In the genomic region with DNA sequence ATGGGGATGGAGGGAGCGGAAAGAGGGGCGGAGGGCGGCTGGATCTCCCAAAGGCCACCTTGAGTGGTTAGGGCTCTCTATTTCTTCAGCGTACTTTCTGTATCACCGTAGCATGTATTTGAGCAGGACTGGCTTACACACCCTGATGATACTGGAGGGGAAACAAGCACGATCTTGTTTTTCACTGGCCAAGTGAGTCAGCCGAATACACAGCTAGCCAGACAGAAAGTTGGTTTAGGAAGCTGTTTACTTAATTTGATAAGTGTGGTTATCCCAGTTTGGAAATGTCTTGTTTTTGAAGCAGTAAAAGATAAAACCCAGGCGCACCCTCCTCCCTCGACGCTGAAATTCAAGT, we compare ENCODE assay signal across 8 cellular contexts. TPM values are rescaled to one million over a fixed set of nuclear protein-coding genes. Genes with fewer than 3 reads are reported as not detected.
DNase-seq lines count a peak whose midpoint lies in the region; ATAC-seq and TF ChIP-seq lines count a peak whose summit lies in the region.

No MANE protein-coding gene starts in this region.

- TF ChIP-seq CTCF in adrenal gland (IDR thresholded peaks at IDR 0.05): no peak
- no peak for TF ChIP-seq CTCF in gastrocnemius medialis (IDR thresholded peaks at IDR 0.05 in 4 of 5, conservative IDR thresholded peaks at IDR 0.05 in 1 of 5)

- intact Hi-C loops in adrenal gland (cut with DNase I) (no loop called here), gastrocnemius medialis (cut with DNase I; ENCODE audit: low total_unique reads) (loop anchor here (1.0 to 2.0 kb wide), 3 partner anchors 15 to 133 kb away; partner anchors contain the start of genes NPC1 and RMC1)

- H3K4me3 ChIP-seq in HUES48 (ENCODE audit: low read depth, low read length) (peak overlapping the region; percentile 100), adrenal gland (peak overlapping the region; percentile 85 to 100 (median 92)), iPS-11a (ENCODE audit: low read depth, low read length) (peak overlapping the region; percentile 98), gastrocnemius medialis (peak overlapping the region; percentile 84 to 97 (median 89))

- no peaks in the 10 kb centered on the region for H3K9me3 ChIP-seq in HUES48 (ENCODE audit: control insufficient read depth, insufficient read depth, low read length)
- no peaks in the 10 kb centered on the region for H3K9me3 ChIP-seq in adrenal gland (replicated peaks in 1 of 3)
- H3K9me3 ChIP-seq in gastrocnemius medialis: no peaks in the 10 kb centered on the region

- DNase-seq in NCI-H748 (lab: John Stamatoyannopoulos, UW; ENCODE audit: unreplicated experiment) (peak; percentile 51), NCI-H748 treated with DMSO at 0.1 percent for 48 hours (lab: John Stamatoyannopoulos, UW) (no peak), adrenal gland (peak in 2 of 7 donors; percentile 22 to 38), gastrocnemius medialis (no peak), NCI-H1694 treated with DMSO at 0.1 percent for 48 hours (lab: John Stamatoyannopoulos, UW) (no peak)

- peak; percentile 40 to 42 for ATAC-seq in gastrocnemius medialis
- no peak for ATAC-seq in HG03108 (IDR thresholded peaks at IDR 0.05; ENCODE audit: unreplicated experiment)

- H3K4me1 ChIP-seq in HUES48 (ENCODE audit: control insufficient read depth, insufficient read depth, low read length): peaks cover 13% of the 10 kb centered on the region
- peaks cover 13 to 52% of the 10 kb centered on the region in 2 donors for H3K4me1 ChIP-seq in adrenal gland (replicated peaks in 1 of 2)
- peaks cover 26 to 41% of the 10 kb centered on the region in 2 donors for H3K4me1 ChIP-seq in gastrocnemius medialis

- no peak overlapping the region for H3K9ac ChIP-seq in HUES48 (ENCODE audit: low read depth, low read length)

- in situ Hi-C loops in gastrocnemius medialis (cut with MboI; ENCODE audit: low sequenced_read_pairs in 4 of 4): no loop called here

- no peaks in the 10 kb centered on the region for H3K27me3 ChIP-seq in HUES48 (ENCODE audit: control insufficient read depth, insufficient read depth, low read length)
- H3K27me3 ChIP-seq in adrenal gland: no peaks in the 10 kb centered on the region
- H3K27me3 ChIP-seq in gastrocnemius medialis: no peaks in the 10 kb centered on the region

- 0 to 2% (median 1%) methylated on average over 6 to 10 of the region's 10 CpGs for WGBS in adrenal gland, 4 donors

- H3K27ac ChIP-seq in HUES48 (ENCODE audit: low read depth, low read length): peak overlapping the region; percentile 69
- H3K27ac ChIP-seq in adrenal gland: peak overlapping the region; percentile 89 to 97 (median 95)
- peak overlapping the region; percentile 94 to 96 (median 94) for H3K27ac ChIP-seq in gastrocnemius medialis

- H3K36me3 ChIP-seq in HUES48 (ENCODE audit: control insufficient read depth, insufficient read depth, low read length): 0 out of 2 replicates have a peak, but pooled peaks cover 5% of the 10 kb centered on the region
- H3K36me3 ChIP-seq in adrenal gland (replicated peaks in 1 of 2): no peaks in the 10 kb centered on the region
- no peaks in the 10 kb centered on the region for H3K36me3 ChIP-seq in gastrocnemius medialis

- TF ChIP-seq POLR2A in adrenal gland (IDR thresholded peaks at IDR 0.05): no peak
- TF ChIP-seq POLR2A in gastrocnemius medialis (IDR thresholded peaks at IDR 0.05): no peak

RNA-seq across cellular contexts. Expression of gene RIOK3, which starts 0.5 kb away (rescaled TPM):
- total RNA-seq in adrenal gland: 10 to 100 TPM; 22.5 to 53.3 (median 48.1) TPM
- polyA plus RNA-seq in adrenal gland: 10 to 100 TPM; 36.3 to 55.1 (median 45.7) TPM
- total RNA-seq in gastrocnemius medialis: 100 to 1,000 TPM in 3 of 4 donors, 10 to 100 TPM in 1; 77.3 to 220 (median 114) TPM

RNA-seq across cellular contexts. Expression of gene RMC1, which starts 49.7 kb away (rescaled TPM):
- total RNA-seq in adrenal gland (10 to 100 TPM; 10.2 to 40.4 (median 23.0) TPM), gastrocnemius medialis (10 to 100 TPM; 20.1 to 27.3 (median 25.2) TPM)
- 10 to 100 TPM; 25.2 to 61.7 (median 58.6) TPM for polyA plus RNA-seq in adrenal gland
